ENCODE assay signal across 21 cellular contexts in genomic region chr4:85697864-85698263, GRCh38.
"Had no signal": no experiment of that assay in that cellular context is flagged by ENCODE, and none has a peak within 500 bp of the region (broad histone marks: within the 10 kb centered on the region; RNA-seq: fewer than 3 reads in every experiment).

No MANE protein-coding gene starts in this region.

- H3K27me3 ChIP-seq: ascending aorta, gastrocnemius medialis, right atrium auricular region, upper lobe of left lung had no signal

- DNase-seq: activated CD4-positive, alpha-beta T cell treated with anti-CD3 and anti-CD28 coated beads, Interleukin-2, amount 10 ng/mL, durations not matched to agents 7 days and 5 days; activated CD8-positive, alpha-beta T cell treated with anti-CD3 and anti-CD28 coated beads, Interleukin-2, amount 10 ng/mL, durations not matched to agents 7 days and 5 days; activated effector memory CD4-positive, alpha-beta T cell treated with Interleukin-2 at 50 U/mL for 16 hours; activated naive CD4-positive, alpha-beta T cell treated with anti-CD3 and anti-CD28 coated beads, Interleukin-2, amount 10 ng/mL, durations not matched to agents 7 days and 5 days; activated T-cell treated with anti-CD3 and anti-CD28 coated beads, Interleukin-2, amount 50 U/mL, for 24 hours; gastrocnemius medialis; head of caudate nucleus; kidney; stimulated activated CD4-positive, alpha-beta T cell treated with anti-CD3 and anti-CD28 coated beads, Interleukin-15, amount 100 ng/mL, for 24 hours; stimulated activated CD4-positive, alpha-beta T cell treated with anti-CD3 and anti-CD28 coated beads, Interleukin-2, amount 100 ng/mL, for 48 hours; T-cell; T1000; upper lobe of left lung had no signal

- ATAC-seq: activated CD4-positive, CD25-positive, alpha-beta regulatory T cell treated with anti-CD3 and anti-CD28 coated beads, Interleukin-2, amount 50 U/mL, for 24 hours; activated CD8-positive, alpha-beta T cell treated with anti-CD3 and anti-CD28 coated beads, Interleukin-2, amount 10 ng/mL, durations not matched to agents 7 days and 5 days; gastrocnemius medialis; left lobe of liver; T-cell had no signal

- H3K27ac ChIP-seq: ascending aorta, gastrocnemius medialis, right atrium auricular region, thoracic aorta had no signal

- H3K27ac Mint-ChIP-seq: activated CD4-positive, alpha-beta T cell treated with anti-CD3 and anti-CD28 coated beads, Interleukin-2, amount 10 ng/mL, durations not matched to agents 7 days and 5 days; activated CD8-positive, alpha-beta T cell treated with anti-CD3 and anti-CD28 coated beads, Interleukin-2, amount 10 ng/mL, durations not matched to agents 7 days and 5 days; activated naive CD4-positive, alpha-beta T cell treated with anti-CD3 and anti-CD28 coated beads, Interleukin-2, amount 10 ng/mL, durations not matched to agents 7 days and 5 days; activated T-cell treated with anti-CD3 and anti-CD28 coated beads, Interleukin-2, amount 50 U/mL, for 24 hours; progenitor cell of endocrine pancreas; T-cell had no signal

- H3K4me3 ChIP-seq: ascending aorta, coronary artery, gastrocnemius medialis, right atrium auricular region, thoracic aorta, upper lobe of left lung had no signal

- H3K4me1 ChIP-seq: ascending aorta, gastrocnemius medialis, upper lobe of left lung had no signal

- H3K36me3 ChIP-seq: ascending aorta, gastrocnemius medialis, right atrium auricular region, thoracic aorta, upper lobe of left lung had no signal

- H3K4me3 Mint-ChIP-seq: activated CD4-positive, alpha-beta T cell treated with anti-CD3 and anti-CD28 coated beads, Interleukin-2, amount 10 ng/mL, durations not matched to agents 7 days and 5 days; activated CD8-positive, alpha-beta T cell treated with anti-CD3 and anti-CD28 coated beads, Interleukin-2, amount 10 ng/mL, durations not matched to agents 7 days and 5 days; activated naive CD4-positive, alpha-beta T cell treated with anti-CD3 and anti-CD28 coated beads, Interleukin-2, amount 10 ng/mL, durations not matched to agents 7 days and 5 days; activated T-cell treated with anti-CD3 and anti-CD28 coated beads, Interleukin-2, amount 50 U/mL, for 24 hours; T-cell had no signal

- FAIRE-seq: endometrium, kidney had no signal

- H3K9me3 ChIP-seq: ascending aorta, gastrocnemius medialis, right atrium auricular region, thoracic aorta, upper lobe of left lung had no signal

- H3K9me3 Mint-ChIP-seq: activated CD4-positive, alpha-beta T cell treated with anti-CD3 and anti-CD28 coated beads, Interleukin-2, amount 10 ng/mL, durations not matched to agents 7 days and 5 days had no signal

- H3K27me3 Mint-ChIP-seq: activated CD4-positive, alpha-beta T cell treated with anti-CD3 and anti-CD28 coated beads, Interleukin-2, amount 10 ng/mL, durations not matched to agents 7 days and 5 days; activated naive CD4-positive, alpha-beta T cell treated with anti-CD3 and anti-CD28 coated beads, Interleukin-2, amount 10 ng/mL, durations not matched to agents 7 days and 5 days; activated T-cell treated with anti-CD3 and anti-CD28 coated beads, Interleukin-2, amount 50 U/mL, for 24 hours; progenitor cell of endocrine pancreas; T-cell had no signal

- H3K36me3 Mint-ChIP-seq: activated naive CD4-positive, alpha-beta T cell treated with anti-CD3 and anti-CD28 coated beads, Interleukin-2, amount 10 ng/mL, durations not matched to agents 7 days and 5 days; T-cell had no signal

- H3K4me1 Mint-ChIP-seq: activated CD4-positive, alpha-beta T cell treated with anti-CD3 and anti-CD28 coated beads, Interleukin-2, amount 10 ng/mL, durations not matched to agents 7 days and 5 days; activated naive CD4-positive, alpha-beta T cell treated with anti-CD3 and anti-CD28 coated beads, Interleukin-2, amount 10 ng/mL, durations not matched to agents 7 days and 5 days; T-cell had no signal
